9 cellular contexts compared by ENCODE assay signal in the genomic region with DNA sequence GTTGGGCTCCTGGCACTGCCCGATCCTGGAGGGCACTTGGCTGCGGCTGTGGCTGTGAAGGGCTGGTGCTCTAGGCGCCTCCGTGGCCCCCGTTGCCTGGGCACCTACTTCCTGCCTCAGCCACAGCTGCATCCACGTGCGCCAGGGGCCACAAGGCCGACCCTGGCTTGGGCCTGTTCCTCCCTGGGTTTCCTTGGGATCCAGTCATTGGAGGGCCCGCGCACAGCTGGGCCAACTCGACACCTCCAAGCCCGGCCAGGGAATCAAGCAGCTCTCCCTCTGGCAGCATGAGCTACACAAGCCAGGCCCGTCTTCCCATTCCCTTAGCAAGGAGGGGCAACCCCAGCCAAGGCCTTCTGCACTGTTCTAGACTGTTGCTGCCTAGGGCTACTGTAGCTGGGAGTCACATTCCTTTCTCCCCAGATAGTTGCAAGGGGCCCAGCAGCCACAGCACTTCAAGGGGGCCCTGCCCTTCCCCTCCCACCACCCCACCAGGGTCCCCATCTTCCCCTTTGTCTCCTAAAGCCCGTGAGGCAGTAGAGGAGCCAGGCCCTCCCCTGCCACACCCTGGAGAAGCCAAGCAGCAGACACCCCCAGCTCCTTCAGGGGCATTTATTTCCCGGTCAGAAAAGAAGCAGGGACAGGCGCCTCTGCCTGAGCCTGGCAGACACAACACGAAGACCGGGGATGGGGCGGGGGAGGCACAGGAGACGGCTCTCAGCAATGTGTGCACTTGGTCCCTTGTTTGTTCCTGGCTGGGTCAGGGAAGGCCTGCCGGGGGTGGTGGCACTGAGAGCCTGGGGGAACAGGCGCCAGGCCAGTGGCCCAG. TPM values are rescaled to one million over a fixed set of nuclear protein-coding genes. Genes with fewer than 3 reads are reported as not detected.
DNase-seq lines count a peak whose midpoint lies in the region; ATAC-seq lines count a peak whose summit lies in the region.
"Had no signal": no experiment of that assay in that cellular context is flagged by ENCODE, and none has a peak within 500 bp of the region (broad histone marks: within the 10 kb centered on the region; RNA-seq: fewer than 3 reads in every experiment).

No MANE protein-coding gene starts in this region.

- H3K9ac ChIP-seq in mucosa of rectum (ENCODE audit: low read depth in 1 of 2, low read length in 2 of 2): peak overlapping the region; percentile 70 to 74

- peaks cover 14 to 18% of the 10 kb centered on the region in 2 donors for H3K36me3 ChIP-seq in mucosa of rectum (ENCODE audit: control insufficient read depth in 2 of 2, insufficient read depth in 2 of 2, low read length in 2 of 2)

- H3K4me1 Mint-ChIP-seq in activated naive CD4-positive, alpha-beta T cell treated with anti-CD3 and anti-CD28 coated beads for 36 hours (ENCODE audit: low read depth): peaks cover 47% of the 10 kb centered on the region

- no peaks in the 10 kb centered on the region for H3K27me3 ChIP-seq in mucosa of rectum (ENCODE audit: control insufficient read depth in 2 of 2, insufficient read depth in 2 of 2, low read length in 2 of 2)

- peak; percentile 25 for DNase-seq in activated naive CD4-positive, alpha-beta T cell treated with anti-CD3 and anti-CD28 coated beads for 36 hours
- no peak for DNase-seq in activated naive CD4-positive, alpha-beta T cell treated with Interleukin-2 at 50 U/mL for 16 hours
- peak; percentile 51 for DNase-seq in RKO (ENCODE audit: low spot score)
- peak; percentile 68 for DNase-seq in cerebellar cortex (ENCODE audit: low spot score)

- H3K27ac ChIP-seq in mucosa of rectum (ENCODE audit: low read depth in 2 of 2, low read length in 2 of 2): peak overlapping the region; percentile 92 to 96

- peak overlapping the region; percentile 83 for H3K27ac Mint-ChIP-seq in activated naive CD4-positive, alpha-beta T cell treated with anti-CD3 and anti-CD28 coated beads for 36 hours

- peaks cover 72 to 73% of the 10 kb centered on the region in 2 donors for H3K4me1 ChIP-seq in mucosa of rectum (ENCODE audit: control insufficient read depth in 2 of 2, insufficient read depth in 2 of 2, low read length in 2 of 2)

- peak overlapping the region in 1 of 2 donors; percentile 17 for H3K4me3 ChIP-seq in mucosa of rectum (ENCODE audit: low read length in 2 of 2)

- no peaks in the 10 kb centered on the region for H3K9me3 ChIP-seq in mucosa of rectum (ENCODE audit: control insufficient read depth in 2 of 2, low read length in 2 of 2)

- no peaks in the 10 kb centered on the region for H3K9me3 Mint-ChIP-seq in activated naive CD4-positive, alpha-beta T cell treated with anti-CD3 and anti-CD28 coated beads for 36 hours

- peak overlapping the region; percentile 27 for H3K4me3 Mint-ChIP-seq in activated naive CD4-positive, alpha-beta T cell treated with anti-CD3 and anti-CD28 coated beads for 36 hours

- no peaks in the 10 kb centered on the region for H3K27me3 Mint-ChIP-seq in activated naive CD4-positive, alpha-beta T cell treated with anti-CD3 and anti-CD28 coated beads for 36 hours (ENCODE audit: low read depth)

- CTCF ChIA-PET in activated naive CD4-positive, alpha-beta T cell treated with anti-CD3 and anti-CD28 coated beads for 36 hours (lab: Charles Lee): no interaction called here

- H3K36me3 Mint-ChIP-seq in activated naive CD4-positive, alpha-beta T cell treated with anti-CD3 and anti-CD28 coated beads for 36 hours (ENCODE audit: low read depth): peaks cover 39% of the 10 kb centered on the region

- ATAC-seq in HG03565 (IDR thresholded peaks at IDR 0.05; ENCODE audit: unreplicated experiment): no peak
- no peak for ATAC-seq in HG03095 (IDR thresholded peaks at IDR 0.05; ENCODE audit: unreplicated experiment)
- ATAC-seq in GM21529 (IDR thresholded peaks at IDR 0.05; ENCODE audit: unreplicated experiment): no peak

- intact Hi-C loops in activated naive CD4-positive, alpha-beta T cell treated with anti-CD3 and anti-CD28 coated beads for 36 hours (cut with micrococcal nuclease): no loop called here

RNA-seq across cellular contexts. Expression of a gene that starts 3.8 kb away (rescaled TPM):
- total RNA-seq in activated naive CD4-positive, alpha-beta T cell treated with anti-CD3 and anti-CD28 coated beads for 36 hours: 100 to 1,000 TPM; 355 to 389 TPM

RNA-seq across cellular contexts. Expression of a gene that starts 7.0 kb away (rescaled TPM):
- total RNA-seq in activated naive CD4-positive, alpha-beta T cell treated with anti-CD3 and anti-CD28 coated beads for 36 hours: 100 to 1,000 TPM; 273 to 276 TPM

RNA-seq across cellular contexts. Expression of a gene that starts 24.0 kb away (rescaled TPM):
- 100 to 1,000 TPM; 213 to 217 TPM for total RNA-seq in activated naive CD4-positive, alpha-beta T cell treated with anti-CD3 and anti-CD28 coated beads for 36 hours

RNA-seq across cellular contexts. Expression of a gene that starts 24.2 kb away (rescaled TPM):
- 100 to 1,000 TPM; 171 to 182 TPM for total RNA-seq in activated naive CD4-positive, alpha-beta T cell treated with anti-CD3 and anti-CD28 coated beads for 36 hours

RNA-seq across cellular contexts. Expression of a gene that starts 32.5 kb away (rescaled TPM):
- not detected for total RNA-seq in activated naive CD4-positive, alpha-beta T cell treated with anti-CD3 and anti-CD28 coated beads for 36 hours
- total RNA-seq: dermis microvascular lymphatic vessel endothelial cell had no signal
